ENCODE assay signal across 21 cellular contexts in genomic region chr9:5146241-5146640, GRCh38. TPM values are rescaled to one million over a fixed set of nuclear protein-coding genes. Genes with fewer than 3 reads are reported as not detected.
A peak's percentile ranks its signal among the peaks of the same experiment; 100 is the strongest.
DNase-seq lines count a peak whose midpoint lies in the region; ATAC-seq, FAIRE-seq and TF ChIP-seq lines count a peak whose summit lies in the region.
"Had no signal": no experiment of that assay in that cellular context is flagged by ENCODE, and none has a peak within 500 bp of the region (broad histone marks: within the 10 kb centered on the region; RNA-seq: fewer than 3 reads in every experiment).

No MANE protein-coding gene starts in this region.

- peak; percentile 35 to 45; a peak in 3 of 4 replicates for TF ChIP-seq RAD21 in H1 (IDR thresholded peaks at IDR 0.05 in 1 of 2, conservative IDR thresholded peaks at IDR 0.05 in 1 of 2; ENCODE audit: low read depth in 2 of 2, low read length in 2 of 2)

- H3K4ac ChIP-seq in H9 (ENCODE audit: low read depth, low read length) (no peak overlapping the region), H1 (replicated peaks; ENCODE audit: insufficient read length, low read depth, low read length) (no peak overlapping the region)

- POLR2A ChIA-PET in H1 (lab: Charles Lee; ENCODE audit: partially characterized antibody) = no interaction called here

- no peaks in the 10 kb centered on the region for H3K27me3 ChIP-seq in GM23338 (ENCODE audit: insufficient read depth)
- H3K27me3 ChIP-seq in H9 (ENCODE audit: insufficient read depth, low read length) = no peaks in the 10 kb centered on the region
- H3K27me3 ChIP-seq in H1 (replicated peaks in 1 of 4; ENCODE audit: control insufficient read depth in 3 of 4, extremely low read depth in 1 of 4, insufficient read depth in 3 of 4, low read length in 3 of 4) = no peaks in the 10 kb centered on the region
- H3K27me3 ChIP-seq in neural progenitor cell = no peaks in the 10 kb centered on the region
- no peaks in the 10 kb centered on the region for H3K27me3 ChIP-seq in thyroid gland

- no peak overlapping the region for H3K23ac ChIP-seq in H9 (ENCODE audit: insufficient read length, low read depth, low read length)
- no peak overlapping the region for H3K23ac ChIP-seq in H1 (ENCODE audit: insufficient read length)

- H3K9ac ChIP-seq in H9 (ENCODE audit: extremely low read depth, insufficient read length, low read length) (no peak overlapping the region), H1 (replicated peaks in 1 of 4; ENCODE audit: extremely low read depth in 1 of 4, low read depth in 3 of 4, low read length in 3 of 4) (no peak overlapping the region), neural progenitor cell (no peak overlapping the region)
- H3K9ac ChIP-seq: GM23248 had no signal

- no peaks in the 10 kb centered on the region for H3K9me3 Mint-ChIP-seq in GM23338
- H3K9me3 Mint-ChIP-seq in H9 = peaks cover 3 to 20% of the 10 kb centered on the region in 2 experiments; a peak in 4 of 5 replicates
- H3K9me3 Mint-ChIP-seq in neural progenitor cell = no peaks in the 10 kb centered on the region

- TF ChIP-seq CTCF in GM23338 (conservative IDR thresholded peaks at IDR 0.05; ENCODE audit: low read depth in 2 of 2) (peak; percentile 21 to 52; a peak in 3 of 4 replicates), H9 (conservative IDR thresholded peaks at IDR 0.05) (no peak), H1 (IDR thresholded peaks at IDR 0.05; ENCODE audit: control extremely low read depth in 1 of 3, insufficient read depth in 1 of 3, low read depth in 1 of 3, low read length in 3 of 3) (peak in 1 of 3 experiments; percentile 39; a peak in 1 of 4 replicates), neural progenitor cell (IDR thresholded peaks at IDR 0.05) (no peak), thyroid gland (IDR thresholded peaks at IDR 0.05) (no peak)

- no peak overlapping the region for H4K8ac ChIP-seq in H9 (replicated peaks; ENCODE audit: insufficient read length, low read depth, low read length)
- H4K8ac ChIP-seq in H1 (ENCODE audit: extremely low read depth, insufficient read depth, low read length) = peak overlapping the region; percentile 68; the same call in 1 of the 2 replicates

- H3K9me3 ChIP-seq in H9 (ENCODE audit: control insufficient read depth, low read depth, low read length) (no peaks in the 10 kb centered on the region), H1 (ENCODE audit: insufficient read depth in 2 of 2, low read depth in 1 of 2, low read length in 1 of 2) (no peaks in the 10 kb centered on the region), neural progenitor cell (ENCODE audit: low read depth) (no peaks in the 10 kb centered on the region), thyroid gland (no peaks in the 10 kb centered on the region)

- no peak overlapping the region for H3T11ph ChIP-seq in H9 (ENCODE audit: low read length)

- H3K14ac ChIP-seq in H9 (ENCODE audit: insufficient read depth, low read length) (no peak overlapping the region; the same call in 1 of the 2 replicates), H1 (ENCODE audit: insufficient read length) (no peak overlapping the region)

- H2AK5ac ChIP-seq in H9 (ENCODE audit: insufficient read length, low read length) (no peak overlapping the region), H1 (ENCODE audit: low read depth, low read length) (no peak overlapping the region)

- no peaks in the 10 kb centered on the region for H3K4me1 ChIP-seq in GM23338 (ENCODE audit: insufficient read depth)
- H3K4me1 ChIP-seq in H9 (ENCODE audit: insufficient read depth, low read length) = no peaks in the 10 kb centered on the region
- no peaks in the 10 kb centered on the region for H3K4me1 ChIP-seq in H1 (replicated peaks in 1 of 4; ENCODE audit: control insufficient read depth in 3 of 4, insufficient read depth in 4 of 4, low read length in 3 of 4)
- H3K4me1 ChIP-seq in neural progenitor cell = no peaks in the 10 kb centered on the region
- no peaks in the 10 kb centered on the region for H3K4me1 ChIP-seq in thyroid gland

- H2BK15ac ChIP-seq in H9 (ENCODE audit: low read depth, low read length) = no peak overlapping the region
- no peak overlapping the region for H2BK15ac ChIP-seq in H1 (ENCODE audit: low read length)

- ATAC-seq in GM23338 = peak; percentile 54
- no peak for ATAC-seq in HG02642 (IDR thresholded peaks at IDR 0.05; ENCODE audit: poor library complexity, unreplicated experiment)

- no peak for TF ChIP-seq POLR2A in H1 (IDR thresholded peaks at IDR 0.05; ENCODE audit: control extremely low read depth in 1 of 2, low read depth in 2 of 2, low read length in 2 of 2)
- TF ChIP-seq POLR2A in thyroid gland (IDR thresholded peaks at IDR 0.05) = no peak

- H2BK12ac ChIP-seq in H9 (ENCODE audit: insufficient read length, low read depth, low read length) (no peak overlapping the region), H1 (ENCODE audit: low read depth, low read length) (no peak overlapping the region)

- H2AFZ ChIP-seq in GM23338 (no peak overlapping the region), H9 (ENCODE audit: low read length) (no peak overlapping the region), H1 (ENCODE audit: low read length) (no peak overlapping the region), neural progenitor cell (replicated peaks) (no peak overlapping the region)
- H2AFZ ChIP-seq: GM23248 had no signal

- H3K18ac ChIP-seq in H9 (ENCODE audit: insufficient read length, low read depth, low read length) = no peak overlapping the region
- H3K18ac ChIP-seq in H1 (ENCODE audit: extremely low read depth, low read length) = no peak overlapping the region

- no peak for TF ChIP-seq EP300 in H1 (IDR thresholded peaks at IDR 0.05; ENCODE audit: borderline replicate concordance in 1 of 2, low read depth in 2 of 2, low read length in 2 of 2)

- H2BK120ac ChIP-seq in H9 (ENCODE audit: low read depth, low read length, poor library complexity, severe bottlenecking) (no peak overlapping the region), H1 (replicated peaks; ENCODE audit: low read depth, low read length) (no peak overlapping the region)

- CTCF ChIA-PET in H1 (lab: Charles Lee; ENCODE audit: partially characterized antibody) = interaction anchor here (0.7 to 2.0 kb wide), 3 partner anchors 31 to 387 kb away, joined by 3 to 6 read pairs (median 5); partner anchors contain the start of gene INSL6

- H3K9me2 ChIP-seq in GM23338 (ENCODE audit: insufficient read depth) = no peaks in the 10 kb centered on the region

- no peak overlapping the region for H3K27ac Mint-ChIP-seq in GM23338
- peak overlapping the region in 1 of 3 experiments; percentile 27; a peak in 2 of 7 replicates for H3K27ac Mint-ChIP-seq in H9
- no peak overlapping the region for H3K27ac Mint-ChIP-seq in neural progenitor cell
- H3K27ac Mint-ChIP-seq: CD4-positive, alpha-beta memory T cell had no signal

- intact Hi-C loops in thyroid gland (cut with DNase I) = no loop called here

- H4K91ac ChIP-seq in H9 (ENCODE audit: insufficient read length, low read depth, low read length) = no peak overlapping the region
- H4K91ac ChIP-seq in H1 (replicated peaks; ENCODE audit: insufficient read length, low read length) = no peak overlapping the region

- no CpG with 5 or more reads among the region's 1 CpG for WGBS in H9 (ENCODE audit: extremely low coverage, insufficient read length, low lambda C conversion rate)
- 100% methylated on average over 1 of the region's 1 CpG; no CpG with 5 or more reads in 1 of the 2 experiments for WGBS in H1 (ENCODE audit: extremely low coverage in 1 of 2, insufficient coverage in 1 of 2, insufficient read length in 1 of 2, insufficient replicate concordance in 2 of 2, low coverage in 1 of 2, low lambda C conversion rate in 2 of 2, missing lambda C conversion rate in 1 of 2), 2 experiments
- 100% methylated on average over 1 of the region's 1 CpG for WGBS in thyroid gland, 2 donors

- no peaks in the 10 kb centered on the region for H3K79me1 ChIP-seq in H9 (ENCODE audit: insufficient read depth, low read depth, low read length, poor library complexity, severe bottlenecking)
- no peaks in the 10 kb centered on the region for H3K79me1 ChIP-seq in H1 (ENCODE audit: low read depth, low read length)

- H3F3A ChIP-seq in GM23338 (replicated peaks; ENCODE audit: low read depth) (no peaks in the 10 kb centered on the region), neural progenitor cell (ENCODE audit: low read depth) (no peaks in the 10 kb centered on the region)

- H3K23me2 ChIP-seq in H9 (ENCODE audit: insufficient read length, low read depth, low read length, poor library complexity, severe bottlenecking) = no peaks in the 10 kb centered on the region
- no peaks in the 10 kb centered on the region for H3K23me2 ChIP-seq in H1 (ENCODE audit: low read depth, low read length)

- H4K5ac ChIP-seq in H9 (ENCODE audit: insufficient read length, low read depth, low read length) (peak overlapping the region; percentile 78), H1 (ENCODE audit: insufficient read length, low read depth, low read length) (no peak overlapping the region)

- H3K27me3 Mint-ChIP-seq in GM23338 (ENCODE audit: insufficient read depth, low read depth, poor library complexity) = peaks cover 2% of the 10 kb centered on the region
- H3K27me3 Mint-ChIP-seq in H9 (ENCODE audit: low read depth) = 0 out of 2 replicates have a peak, but pooled peaks cover 1% of the 10 kb centered on the region
- peaks cover 2% of the 10 kb centered on the region for H3K27me3 Mint-ChIP-seq in neural progenitor cell (ENCODE audit: insufficient read depth, low read depth)
- H3K27me3 Mint-ChIP-seq: CD4-positive, alpha-beta memory T cell had no signal

- no peak for DNase-seq in GM23338 (ENCODE audit: low spot score)
- no peak for DNase-seq in H9
- no peak for DNase-seq in H1 (ENCODE audit: low read depth in 1 of 2, low spot score in 2 of 2)
- DNase-seq in neural progenitor cell (ENCODE audit: low spot score) = peak; percentile 2
- no peak for DNase-seq in thyroid gland
- no peak for DNase-seq in activated T-cell treated with anti-CD3 and anti-CD28 coated beads, Interleukin-2, amount 50 U/mL, for 1 hour
- DNase-seq: C1 segment of cervical spinal cord; Calu3; CD4-positive, alpha-beta memory T cell; COR-L47; DMS53; DND-41; GM23248; HCEC 1CT had no signal

- no peak for FAIRE-seq in H1 (lab: Jason Lieb, UNC)
- FAIRE-seq: G401.6, GM12892, H54 had no signal

- no peaks in the 10 kb centered on the region for H4K20me1 ChIP-seq in GM23338 (replicated peaks; ENCODE audit: insufficient read depth)
- H4K20me1 ChIP-seq in H9 (ENCODE audit: control insufficient read depth, insufficient read depth, insufficient read length) = no peaks in the 10 kb centered on the region
- no peaks in the 10 kb centered on the region for H4K20me1 ChIP-seq in H1 (replicated peaks in 1 of 2; ENCODE audit: control insufficient read depth in 1 of 2, insufficient read depth in 2 of 2, low read length in 2 of 2)
- no peaks in the 10 kb centered on the region for H4K20me1 ChIP-seq in neural progenitor cell (ENCODE audit: low read depth)

- no peaks in the 10 kb centered on the region for H3K79me2 ChIP-seq in GM23338 (replicated peaks; ENCODE audit: insufficient read depth)
- no peaks in the 10 kb centered on the region for H3K79me2 ChIP-seq in H9 (ENCODE audit: insufficient read depth, low read length)
- H3K79me2 ChIP-seq in H1 (ENCODE audit: control insufficient read depth in 1 of 2, insufficient read depth in 2 of 2, low read length in 2 of 2) = no peaks in the 10 kb centered on the region
- H3K79me2 ChIP-seq in neural progenitor cell (ENCODE audit: low read depth) = no peaks in the 10 kb centered on the region

- no peak overlapping the region for H2BK5ac ChIP-seq in H9 (ENCODE audit: insufficient read length, low read length)
- no peak overlapping the region for H2BK5ac ChIP-seq in H1 (ENCODE audit: low read depth, low read length)

- H3K56ac ChIP-seq in H9 (ENCODE audit: insufficient read length, low read depth, low read length) (no peak overlapping the region), H1 (replicated peaks; ENCODE audit: insufficient read length, low read depth, low read length) (no peak overlapping the region)

- H3K4me3 Mint-ChIP-seq in GM23338 (no peak overlapping the region), H9 (no peak overlapping the region), neural progenitor cell (no peak overlapping the region)
- H3K4me3 Mint-ChIP-seq: CD4-positive, alpha-beta memory T cell had no signal

- H3K4me1 Mint-ChIP-seq in GM23338 (no peaks in the 10 kb centered on the region), H9 (peaks cover 2 to 7% of the 10 kb centered on the region in 2 experiments; a peak in 2 of 4 replicates), neural progenitor cell (no peaks in the 10 kb centered on the region)
- H3K4me1 Mint-ChIP-seq: CD4-positive, alpha-beta memory T cell had no signal

- H2BK20ac ChIP-seq in H9 (ENCODE audit: low read depth, low read length, poor library complexity, severe bottlenecking) = no peak overlapping the region
- no peak overlapping the region for H2BK20ac ChIP-seq in H1 (ENCODE audit: low read length)

- H3K36me3 ChIP-seq in GM23338 (ENCODE audit: insufficient read depth) (no peaks in the 10 kb centered on the region), H1 (ENCODE audit: control insufficient read depth in 2 of 4, insufficient read depth in 4 of 4, low read length in 3 of 4) (no peaks in the 10 kb centered on the region), neural progenitor cell (no peaks in the 10 kb centered on the region), thyroid gland (no peaks in the 10 kb centered on the region)

- H3K4me2 ChIP-seq in GM23338 (no peak overlapping the region), H9 (ENCODE audit: insufficient read depth, insufficient read length, low read length) (no peak overlapping the region), H1 (ENCODE audit: insufficient read depth in 1 of 2, low read depth in 2 of 2, low read length in 2 of 2) (no peak overlapping the region), neural progenitor cell (no peak overlapping the region)

- no peak overlapping the region for H3K4me3 ChIP-seq in GM23338
- no peak overlapping the region for H3K4me3 ChIP-seq in H1 (ENCODE audit: extremely low read depth in 1 of 4, insufficient read depth in 2 of 4, low read depth in 3 of 4, low read length in 4 of 4)
- no peak overlapping the region for H3K4me3 ChIP-seq in neural progenitor cell
- no peak overlapping the region for H3K4me3 ChIP-seq in thyroid gland (replicated peaks in 1 of 3)
- H3K4me3 ChIP-seq: GM23248 had no signal

- no peak overlapping the region for H3K27ac ChIP-seq in GM23338 (ENCODE audit: low read depth)
- H3K27ac ChIP-seq in H9 (ENCODE audit: insufficient read length, low read depth, low read length) = no peak overlapping the region
- H3K27ac ChIP-seq in H1 (ENCODE audit: low read depth, low read length) = no peak overlapping the region
- no peak overlapping the region for H3K27ac ChIP-seq in neural progenitor cell
- H3K27ac ChIP-seq in thyroid gland = no peak overlapping the region
- H3K27ac ChIP-seq: GM23248 had no signal

- peaks cover 6% of the 10 kb centered on the region; the same call in 1 of the 3 replicates for H3K36me3 Mint-ChIP-seq in GM23338 (ENCODE audit: low read depth)
- peaks cover 4 to 16% (median 8%) of the 10 kb centered on the region in 3 experiments; a peak in 5 of 7 replicates for H3K36me3 Mint-ChIP-seq in H9 (ENCODE audit: insufficient read depth in 1 of 3, low read depth in 3 of 3)
- H3K36me3 Mint-ChIP-seq in neural progenitor cell = peaks cover 2% of the 10 kb centered on the region

RNA-seq across cellular contexts. Expression of gene INSL6, which starts 39.2 kb away (rescaled TPM):
- not detected in 2 replicates for total RNA-seq in GM23338 (2014; rRNA removed; shearing (Covaris generic))
- polyA plus RNA-seq in GM23338 (2016; fragmentation: Nextera tagmentation; extraction: Ambion mirVana) = 0.19 TPM in 1 of 2 replicates, not detected in the other
- not detected in 2 replicates for total RNA-seq in H9 (2021)
- not detected in 2 replicates for total RNA-seq in H1 (2021; fragmentation: NEBNext Ultra II Directional; extraction: Animal tissue kit (Norgen Biotek cat#: 25700))
- polyA plus RNA-seq in H1 (2011; rRNA removed) = not detected in 2 replicates
- polyA plus RNA-seq in H1 (2011; cell fraction: cytosol; rRNA removed) = not detected
- polyA plus RNA-seq in H1 (2011; cell fraction: nucleus; rRNA removed) = not detected
- not detected in 4 replicates for polyA plus RNA-seq in H1 (2012, experiment 1 of 2)
- polyA plus RNA-seq in H1 (2012, experiment 2 of 2) = not detected
- not detected for polyA plus RNA-seq in H1 (2013, experiment 1 of 2)
- not detected for polyA plus RNA-seq in H1 (2013, experiment 2 of 2)
- not detected in 2 replicates for polyA minus RNA-seq in H1 (2011; rRNA and poly(A)+ RNA removed)
- not detected for polyA minus RNA-seq in H1 (2011; cell fraction: cytosol; rRNA and poly(A)+ RNA removed)
- polyA minus RNA-seq in H1 (2011; cell fraction: nucleus; rRNA and poly(A)+ RNA removed) = not detected
- total RNA-seq in neural progenitor cell (ENCODE audit: low replicate concordance) = not detected in 2 replicates
- not detected for total RNA-seq in thyroid gland
- total RNA-seq: A172; A673; Calu3; CD4-positive, alpha-beta memory T cell; GM23248 had no signal
- polyA plus RNA-seq: BJ; CD4-positive, alpha-beta memory T cell; GM23248 had no signal

Comparison
In these comparisons a context has a peak if more than half of its experiments do, and no peak if none do; other contexts are left out.
1. CTCF ChIP-seq: peak in GM23338 (2 of 2); none in H9 (single experiment), neural progenitor cell (single experiment) and thyroid gland (0 of 6).